ENCODE assay signal across 11 cellular contexts in the genomic region with DNA sequence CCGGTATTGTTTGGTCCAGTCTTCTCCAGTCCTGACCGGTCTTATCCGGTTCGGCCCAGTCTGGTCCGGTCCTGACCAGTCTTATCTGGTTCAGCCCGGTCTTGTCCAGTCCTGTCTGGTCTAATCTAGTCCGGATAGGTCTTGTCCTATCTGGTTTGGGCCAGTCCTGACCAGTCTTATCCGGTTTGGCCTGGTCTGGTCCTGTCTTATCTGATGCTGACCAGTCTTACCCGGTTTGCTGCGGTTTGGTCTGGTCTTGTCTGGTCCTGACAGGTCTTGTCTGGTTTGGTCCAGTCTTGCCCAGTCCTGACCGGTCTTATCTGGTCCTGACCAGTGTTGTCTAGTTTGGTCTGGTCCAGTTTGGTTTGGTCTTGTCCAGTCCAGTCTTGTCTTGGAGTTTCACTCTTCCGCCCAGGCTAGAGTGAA. TPM values are rescaled to one million over a fixed set of nuclear protein-coding genes. Genes with fewer than 3 reads are reported as not detected.
DNase-seq lines count a peak whose midpoint lies in the region; ATAC-seq, FAIRE-seq and TF ChIP-seq lines count a peak whose summit lies in the region.
"Had no signal": no experiment of that assay in that cellular context is flagged by ENCODE, and none has a peak within 500 bp of the region (broad histone marks: within the 10 kb centered on the region; RNA-seq: fewer than 3 reads in every experiment).

No MANE protein-coding gene starts in this region.

- H3K9me3 Mint-ChIP-seq in activated CD4-positive, alpha-beta T cell treated with anti-CD3 and anti-CD28 coated beads, Interleukin-2, amount 10 ng/mL, durations not matched to agents 24 days and 14 days: no peaks in the 10 kb centered on the region
- H3K9me3 Mint-ChIP-seq: IgD-negative memory B cell had no signal

- H3K9me2 ChIP-seq in PC-9 (ENCODE audit: insufficient read depth): no peaks in the 10 kb centered on the region

- peak overlapping the region; percentile 18; the same call in 1 of the 2 replicates for H3K27ac ChIP-seq in PC-9
- peak overlapping the region; percentile 68 for H3K27ac ChIP-seq in osteoblast (ENCODE audit: low read depth, low read length)
- no peak overlapping the region for H3K27ac ChIP-seq in body of pancreas
- H3K27ac ChIP-seq in kidney (ENCODE audit: low read depth in 2 of 2, low read length in 2 of 2): no peak overlapping the region

- WGBS in body of pancreas, 2 donors: 90 to 99% methylated on average over 11 to 12 of the region's 12 CpGs

- H3K4me1 ChIP-seq in PC-9 (replicated peaks; ENCODE audit: insufficient read depth): no peaks in the 10 kb centered on the region
- H3K4me1 ChIP-seq in osteoblast (ENCODE audit: insufficient read depth, low read length): no peaks in the 10 kb centered on the region
- no peaks in the 10 kb centered on the region for H3K4me1 ChIP-seq in body of pancreas
- H3K4me1 ChIP-seq in kidney (ENCODE audit: control insufficient read depth in 1 of 2, insufficient read depth in 1 of 2, low read depth in 1 of 2, low read length in 2 of 2): no peaks in the 10 kb centered on the region

- H3K36me3 ChIP-seq in PC-9 (ENCODE audit: low read depth) (peaks cover 91% of the 10 kb centered on the region), osteoblast (ENCODE audit: insufficient read depth, low read length) (peaks cover 98% of the 10 kb centered on the region), body of pancreas (replicated peaks in 1 of 2; ENCODE audit: insufficient read depth in 1 of 2, low read depth in 2 of 2) (peaks cover 16 to 31% of the 10 kb centered on the region in 2 donors), kidney (ENCODE audit: control insufficient read depth in 1 of 2, insufficient read depth in 2 of 2, low read length in 2 of 2) (peaks cover 40 to 77% of the 10 kb centered on the region in 2 donors)

- peaks cover 24% of the 10 kb centered on the region for H4K20me1 ChIP-seq in PC-9 (ENCODE audit: insufficient read depth)
- H4K20me1 ChIP-seq in osteoblast (ENCODE audit: insufficient read depth, low read length): peaks cover 6% of the 10 kb centered on the region

- peaks cover 22% of the 10 kb centered on the region; the same call in 1 of the 2 replicates for H3K79me2 ChIP-seq in PC-9 (ENCODE audit: low read depth)
- peaks cover 21% of the 10 kb centered on the region for H3K79me2 ChIP-seq in osteoblast (ENCODE audit: insufficient read depth, low read length)

- H3K9me3 ChIP-seq in PC-9 (ENCODE audit: insufficient read depth, low read depth): no peaks in the 10 kb centered on the region
- no peaks in the 10 kb centered on the region for H3K9me3 ChIP-seq in osteoblast (ENCODE audit: low read depth, low read length)
- H3K9me3 ChIP-seq in body of pancreas: no peaks in the 10 kb centered on the region
- H3K9me3 ChIP-seq in kidney (ENCODE audit: control insufficient read depth in 1 of 2, low read length in 2 of 2): peaks cover 0 to 6% of the 10 kb centered on the region in 2 donors

- ATAC-seq in body of pancreas: no peak

- H3K4me3 ChIP-seq in PC-9 (no peak overlapping the region), osteoblast (ENCODE audit: insufficient read depth, low read length) (no peak overlapping the region), body of pancreas (no peak overlapping the region), kidney (ENCODE audit: low read length in 2 of 2) (no peak overlapping the region)

- peak overlapping the region; percentile 34 for H3K27ac Mint-ChIP-seq in activated CD4-positive, alpha-beta T cell treated with anti-CD3 and anti-CD28 coated beads, Interleukin-2, amount 10 ng/mL, durations not matched to agents 24 days and 14 days
- H3K27ac Mint-ChIP-seq: IgD-negative memory B cell had no signal

- no peak overlapping the region for H3K4me3 Mint-ChIP-seq in activated CD4-positive, alpha-beta T cell treated with anti-CD3 and anti-CD28 coated beads, Interleukin-2, amount 10 ng/mL, durations not matched to agents 24 days and 14 days
- H3K4me3 Mint-ChIP-seq: activated naive CD8-positive, alpha-beta T cell; IgD-negative memory B cell had no signal

- BruUV-seq in PC-9 (replicated peaks; lab: Mats Ljungman, UMichigan): no TSS peak

- FAIRE-seq in kidney (lab: Jason Lieb, UNC): no peak

- H3K9ac ChIP-seq in kidney (ENCODE audit: low read length in 2 of 2): no peak overlapping the region

- H3K4me2 ChIP-seq in PC-9 (no peak overlapping the region), osteoblast (ENCODE audit: insufficient read depth, low read length) (no peak overlapping the region)

- H3K27me3 ChIP-seq in PC-9 (ENCODE audit: insufficient read depth, low read depth): no peaks in the 10 kb centered on the region
- no peaks in the 10 kb centered on the region for H3K27me3 ChIP-seq in osteoblast (ENCODE audit: insufficient read depth, low read length)
- no peaks in the 10 kb centered on the region for H3K27me3 ChIP-seq in body of pancreas

- CTCF ChIA-PET in PC-9 (lab: Charles Lee): no interaction called here

- peaks cover 43% of the 10 kb centered on the region for H3F3A ChIP-seq in PC-9 (ENCODE audit: insufficient read depth, low read depth)

- intact Hi-C loops in activated CD4-positive, alpha-beta T cell treated with anti-CD3 and anti-CD28 coated beads, Interleukin-2, amount 10 ng/mL, durations not matched to agents 24 days and 14 days (cut with micrococcal nuclease): no loop called here
- intact Hi-C loops in PC-9 (cut with micrococcal nuclease; ENCODE audit: unreplicated experiment) (loop anchor here (10.0 kb wide), 1 partner anchor 666 kb away; no protein-coding TSS in a partner anchor), body of pancreas (cut with DNase I) (no loop called here), kidney (cut with DNase I) (no loop called here)

- POLR2A ChIA-PET in PC-9 (lab: Charles Lee; ENCODE audit: unreplicated experiment): no interaction called here

- peaks cover 17% of the 10 kb centered on the region for H3K4me1 Mint-ChIP-seq in activated CD4-positive, alpha-beta T cell treated with anti-CD3 and anti-CD28 coated beads, Interleukin-2, amount 10 ng/mL, durations not matched to agents 24 days and 14 days
- H3K4me1 Mint-ChIP-seq: IgD-negative memory B cell had no signal

- H2AFZ ChIP-seq in PC-9: no peak overlapping the region
- no peak overlapping the region for H2AFZ ChIP-seq in osteoblast (ENCODE audit: low read length)

- no peaks in the 10 kb centered on the region for H3K27me3 Mint-ChIP-seq in activated CD4-positive, alpha-beta T cell treated with anti-CD3 and anti-CD28 coated beads, Interleukin-2, amount 10 ng/mL, durations not matched to agents 24 days and 14 days
- H3K27me3 Mint-ChIP-seq: activated naive CD8-positive, alpha-beta T cell; IgD-negative memory B cell had no signal

- TF ChIP-seq POLR2A in erythroblast (IDR thresholded peaks at IDR 0.05; ENCODE audit: low read length): no peak
- no peak for TF ChIP-seq POLR2A in body of pancreas (IDR thresholded peaks at IDR 0.05)

- peak; percentile 64 for DNase-seq in activated CD4-positive, alpha-beta T cell treated with anti-CD3 and anti-CD28 coated beads, Interleukin-2, amount 10 ng/mL, durations not matched to agents 24 days and 14 days
- DNase-seq in activated CD4-positive, alpha-beta T cell treated with anti-CD3 and anti-CD28 coated beads, Interleukin-2, amount 50 U/mL, for 4 hours: no peak
- DNase-seq in PC-9: no peak
- DNase-seq in erythroblast (lab: John Stamatoyannopoulos, UW): peak; percentile 20 to 41
- DNase-seq in osteoblast (ENCODE audit: insufficient read length, low spot score, missing footprints): no peak
- DNase-seq in body of pancreas: no peak
- no peak for DNase-seq in kidney
- no peak for DNase-seq in HCEC 1CT
- DNase-seq: NCI-H2107 had no signal

- no peak for TF ChIP-seq CTCF in PC-9 (conservative IDR thresholded peaks at IDR 0.05)
- no peak for TF ChIP-seq CTCF in osteoblast (IDR thresholded peaks at IDR 0.05; ENCODE audit: extremely low read depth, low read depth, low read length)
- no peak for TF ChIP-seq CTCF in body of pancreas (IDR thresholded peaks at IDR 0.05)
- TF ChIP-seq CTCF in kidney (IDR thresholded peaks at IDR 0.05; ENCODE audit: borderline replicate concordance, extremely low read depth, insufficient read depth): no peak

- H3K36me3 Mint-ChIP-seq in activated CD4-positive, alpha-beta T cell treated with anti-CD3 and anti-CD28 coated beads, Interleukin-2, amount 10 ng/mL, durations not matched to agents 24 days and 14 days (ENCODE audit: low read depth): peaks cover 90% of the 10 kb centered on the region

RNA-seq across cellular contexts. Expression of a gene that starts 30.1 kb away (rescaled TPM):
- total RNA-seq in activated CD4-positive, alpha-beta T cell treated with anti-CD3 and anti-CD28 coated beads, Interleukin-2, amount 10 ng/mL, durations not matched to agents 24 days and 14 days: 344 and 355 TPM in 2 replicates
- total RNA-seq in PC-9 (2021) (101 and 131 TPM in 2 replicates), osteoblast (107 and 118 TPM in 2 replicates), body of pancreas (10 to 100 TPM; 38.4 to 67.9 TPM), kidney (152 TPM)
- polyA plus RNA-seq in kidney (ENCODE audit: insufficient read depth, low read depth, low replicate concordance): 72.3 TPM

Comparison
In these comparisons a context has a peak if more than half of its experiments do, and no peak if none do; other contexts are left out.
1. DNase-seq: peak in activated CD4-positive, alpha-beta T cell treated with anti-CD3 and anti-CD28 coated beads, Interleukin-2, amount 10 ng/mL, durations not matched to agents 24 days and 14 days (single experiment) and erythroblast (2 of 2); none in activated CD4-positive, alpha-beta T cell treated with anti-CD3 and anti-CD28 coated beads, Interleukin-2, amount 50 U/mL, for 4 hours (0 of 2), PC-9 (0 of 2), osteoblast (single experiment), body of pancreas (0 of 4), kidney (single experiment) and HCEC 1CT (single experiment).
2. H3K27ac ChIP-seq: peak in PC-9 (single experiment) and osteoblast (single experiment); none in body of pancreas (0 of 4) and kidney (0 of 2).